Comparison of ENCODE assay signal across 8 cellular contexts in the genomic region with DNA sequence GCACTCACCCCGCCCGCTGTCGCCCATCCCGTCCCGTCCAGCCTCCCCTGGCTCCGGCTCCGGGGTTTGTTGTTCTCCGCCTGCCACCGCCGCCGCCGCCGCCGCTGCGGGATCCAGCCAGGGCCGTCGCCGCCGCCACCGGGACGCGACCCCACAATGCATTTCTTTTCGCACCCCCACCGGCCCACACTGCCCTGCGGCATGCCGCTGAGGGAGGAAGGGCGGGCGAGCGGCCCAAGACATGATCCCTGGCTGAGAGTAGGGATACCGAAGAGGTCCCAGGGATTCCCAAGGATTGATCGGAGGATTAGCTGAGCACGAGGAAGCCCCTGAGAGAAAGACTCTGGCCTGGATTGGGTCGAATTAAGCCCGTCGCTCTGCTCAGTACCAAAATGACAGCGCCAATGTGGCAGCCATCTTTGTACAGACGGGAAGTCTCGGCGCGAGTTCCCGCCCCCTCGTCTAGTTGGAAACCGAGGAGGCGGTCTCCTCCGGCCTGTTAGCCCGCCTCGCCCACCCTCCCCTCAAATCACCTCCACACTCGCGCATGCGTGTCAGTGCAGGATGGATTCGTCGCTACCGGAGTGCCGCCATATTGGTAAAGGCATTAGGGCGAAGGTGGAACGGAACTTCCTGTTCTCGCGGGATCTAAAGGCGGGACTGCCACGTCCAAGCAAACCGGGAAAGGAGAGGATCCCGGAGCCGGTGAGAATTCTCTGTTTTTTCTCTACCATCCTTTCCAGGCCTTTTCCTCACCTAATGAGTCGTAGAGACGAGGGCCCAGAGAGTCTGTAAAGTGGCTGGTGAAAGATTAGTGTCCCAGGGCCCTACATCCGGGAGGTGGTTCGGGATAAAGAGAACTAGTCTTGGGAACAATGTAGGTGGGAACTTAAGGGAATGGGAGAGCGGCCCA. TPM values are rescaled to one million over a fixed set of nuclear protein-coding genes. Genes with fewer than 3 reads are reported as not detected.
DNase-seq lines count a peak whose midpoint lies in the region; ATAC-seq and TF ChIP-seq lines count a peak whose summit lies in the region.

TSS of gene RXRB (minus strand) at position 432 of the 913 bp plus-strand sequence. CDS start at position 243, 189 bp downstream.
TSS of gene SLC39A7 (plus strand) at position 634 of the 913 bp plus-strand sequence. CDS start 379 bp downstream, outside the sequence.

- no peak for TF ChIP-seq CTCF in fibroblast of lung (conservative IDR thresholded peaks at IDR 0.05 in 1 of 2, IDR thresholded peaks at IDR 0.05 in 1 of 2; ENCODE audit: low read depth in 1 of 2, low read length in 2 of 2)

- intact Hi-C loops in activated T-helper 2 cell treated with anti-CD3 and anti-CD28 coated beads, Interferon-gamma antibody, Interleukin-2, Interleukin-4, amounts not matched to agents 10 μg/mL and 5 μg/mL and 100 μg/mL, durations not matched to agents 14 hours and 24 hours and 36 hours (cut with micrococcal nuclease): loop anchor here (1.0 to 10.0 kb wide), 6 partner anchors 70 to 1008 kb away; partner anchors contain the start of genes GPSM3, PBX2, PHF1 and PSMB8
- intact Hi-C loops in naive thymus-derived CD4-positive, alpha-beta T cell (cut with micrococcal nuclease): loop anchor here (1.0 to 10.0 kb wide), 25 partner anchors 8 to 1996 kb away; partner anchors contain the start of genes KIFC1 (in 2 of the 2), PFDN6 (in 2 of the 2), RING1 (in 2 of the 2) and VPS52 (in 2 of the 2)

- peak; percentile 85 for ATAC-seq in naive thymus-derived CD4-positive, alpha-beta T cell
- peak; percentile 87 for ATAC-seq in stimulated activated memory B cell treated with anti-CD40 and anti-IgM and Interleukin-4, amounts not matched to agents 10 μg/mL and 1 μg/mL and 100 μg/mL, for 72 hours

- H2AFZ ChIP-seq in fibroblast of lung (ENCODE audit: low read length): peak within 1 kb of the TSS; percentile 93

- peak within 1 kb of the TSS; percentile 98 for H3K9ac ChIP-seq in fibroblast of lung (ENCODE audit: insufficient read depth, low read length)

- H3K4me1 ChIP-seq in fibroblast of lung (ENCODE audit: control insufficient read depth, extremely low read depth, insufficient read depth, low read length): peaks cover 30% of the 10 kb centered on the region
- H3K4me1 ChIP-seq in naive thymus-derived CD4-positive, alpha-beta T cell (ENCODE audit: control insufficient read depth in 2 of 2, insufficient read depth in 2 of 2, low read length in 2 of 2): peaks cover 32 to 37% of the 10 kb centered on the region in 2 donors

- peaks cover 52% of the 10 kb centered on the region for H3K79me2 ChIP-seq in fibroblast of lung (ENCODE audit: control insufficient read depth, insufficient read depth, low read length)

- H3K9me3 ChIP-seq in fibroblast of lung (ENCODE audit: control insufficient read depth, insufficient read depth, low read depth, low read length): no peaks in the 10 kb centered on the region
- H3K9me3 ChIP-seq in naive thymus-derived CD4-positive, alpha-beta T cell (ENCODE audit: control insufficient read depth in 2 of 3, low read length in 3 of 3): no peaks in the 10 kb centered on the region

- H3K27me3 Mint-ChIP-seq in activated T-helper 2 cell treated with anti-CD3 and anti-CD28 coated beads, Interferon-gamma antibody, Interleukin-2, Interleukin-4, amounts not matched to agents 10 μg/mL and 5 μg/mL and 100 μg/mL, durations not matched to agents 14 hours and 24 hours and 36 hours (ENCODE audit: low read depth): no peaks in the 10 kb centered on the region
- H3K27me3 Mint-ChIP-seq in naive thymus-derived CD4-positive, alpha-beta T cell: no peaks in the 10 kb centered on the region
- no peaks in the 10 kb centered on the region for H3K27me3 Mint-ChIP-seq in stimulated activated memory B cell treated with anti-CD40 and anti-IgM and Interleukin-4, amounts not matched to agents 10 μg/mL and 1 μg/mL and 100 μg/mL, for 72 hours

- peaks cover 51% of the 10 kb centered on the region for H3K4me1 Mint-ChIP-seq in activated T-helper 2 cell treated with anti-CD3 and anti-CD28 coated beads, Interferon-gamma antibody, Interleukin-2, Interleukin-4, amounts not matched to agents 10 μg/mL and 5 μg/mL and 100 μg/mL, durations not matched to agents 14 hours and 24 hours and 36 hours (ENCODE audit: low read depth)
- peaks cover 62 to 84% (median 73%) of the 10 kb centered on the region in 7 donors for H3K4me1 Mint-ChIP-seq in naive thymus-derived CD4-positive, alpha-beta T cell
- peaks cover 81% of the 10 kb centered on the region for H3K4me1 Mint-ChIP-seq in stimulated activated memory B cell treated with anti-CD40 and anti-IgM and Interleukin-4, amounts not matched to agents 10 μg/mL and 1 μg/mL and 100 μg/mL, for 72 hours

- DNase-seq in DMS79 treated with DMSO at 0.1 percent for 48 hours (lab: John Stamatoyannopoulos, UW): peak; percentile 95
- peak; percentile 99 for DNase-seq in H4 (ENCODE audit: low spot score)
- peak; percentile 100 for DNase-seq in M059J (ENCODE audit: low read depth)
- peak; percentile 97 for DNase-seq in activated T-helper 2 cell treated with anti-CD3 and anti-CD28 coated beads, Interferon-gamma antibody, Interleukin-2, Interleukin-4, amounts not matched to agents 10 μg/mL and 5 μg/mL and 100 μg/mL, durations not matched to agents 14 hours and 24 hours and 36 hours (ENCODE audit: low spot score)
- DNase-seq in fibroblast of lung (ENCODE audit: low read depth in 2 of 2): peak; percentile 97 to 99
- DNase-seq in naive thymus-derived CD4-positive, alpha-beta T cell: peak; percentile 88 to 99 (median 97)

- peak within 1 kb of the TSS; percentile 100 for H3K4me3 Mint-ChIP-seq in activated T-helper 2 cell treated with anti-CD3 and anti-CD28 coated beads, Interferon-gamma antibody, Interleukin-2, Interleukin-4, amounts not matched to agents 10 μg/mL and 5 μg/mL and 100 μg/mL, durations not matched to agents 14 hours and 24 hours and 36 hours (ENCODE audit: low read depth)
- H3K4me3 Mint-ChIP-seq in naive thymus-derived CD4-positive, alpha-beta T cell: peak within 1 kb of the TSS; percentile 95 to 100 (median 99)
- peak within 1 kb of the TSS; percentile 92 for H3K4me3 Mint-ChIP-seq in stimulated activated memory B cell treated with anti-CD40 and anti-IgM and Interleukin-4, amounts not matched to agents 10 μg/mL and 1 μg/mL and 100 μg/mL, for 72 hours

- CTCF ChIA-PET in naive thymus-derived CD4-positive, alpha-beta T cell (lab: Charles Lee): interaction anchor here (0.6 to 4.6 kb wide), 2 partner anchors 39 to 48 kb away, joined by 3 to 31 read pairs; no protein-coding TSS in a partner anchor

- peaks cover 59% of the 10 kb centered on the region for H3K36me3 Mint-ChIP-seq in activated T-helper 2 cell treated with anti-CD3 and anti-CD28 coated beads, Interferon-gamma antibody, Interleukin-2, Interleukin-4, amounts not matched to agents 10 μg/mL and 5 μg/mL and 100 μg/mL, durations not matched to agents 14 hours and 24 hours and 36 hours (ENCODE audit: low read depth)
- H3K36me3 Mint-ChIP-seq in naive thymus-derived CD4-positive, alpha-beta T cell: peaks cover 16 to 43% (median 19%) of the 10 kb centered on the region in 5 donors
- peaks cover 44% of the 10 kb centered on the region for H3K36me3 Mint-ChIP-seq in stimulated activated memory B cell treated with anti-CD40 and anti-IgM and Interleukin-4, amounts not matched to agents 10 μg/mL and 1 μg/mL and 100 μg/mL, for 72 hours

- H3K36me3 ChIP-seq in fibroblast of lung (ENCODE audit: control insufficient read depth, insufficient read depth, low read length): peaks cover 24% of the 10 kb centered on the region
- H3K36me3 ChIP-seq in naive thymus-derived CD4-positive, alpha-beta T cell (ENCODE audit: control insufficient read depth in 2 of 3, insufficient read depth in 3 of 3, low read length in 3 of 3): peaks cover 4 to 56% (median 15%) of the 10 kb centered on the region in 3 experiments

- H4K20me1 ChIP-seq in fibroblast of lung (ENCODE audit: control insufficient read depth, extremely low read depth, insufficient read depth, low read length): no peaks in the 10 kb centered on the region

- H3K27ac Mint-ChIP-seq in activated T-helper 2 cell treated with anti-CD3 and anti-CD28 coated beads, Interferon-gamma antibody, Interleukin-2, Interleukin-4, amounts not matched to agents 10 μg/mL and 5 μg/mL and 100 μg/mL, durations not matched to agents 14 hours and 24 hours and 36 hours: peak within 1 kb of the TSS; percentile 98
- peak within 1 kb of the TSS; percentile 97 to 99 (median 99) for H3K27ac Mint-ChIP-seq in naive thymus-derived CD4-positive, alpha-beta T cell
- H3K27ac Mint-ChIP-seq in stimulated activated memory B cell treated with anti-CD40 and anti-IgM and Interleukin-4, amounts not matched to agents 10 μg/mL and 1 μg/mL and 100 μg/mL, for 72 hours: peak within 1 kb of the TSS; percentile 95

- H3K4me2 ChIP-seq in fibroblast of lung (ENCODE audit: extremely low read depth, insufficient read depth, low read length): peak within 1 kb of the TSS; percentile 99

- POLR2A ChIA-PET in naive thymus-derived CD4-positive, alpha-beta T cell (lab: Charles Lee): interaction anchor here (0.9 to 2.2 kb wide), 5 partner anchors 8 to 50 kb away, joined by 3 to 13 read pairs (median 8); partner anchors contain the start of gene RING1

- H3K4me3 ChIP-seq in fibroblast of lung (replicated peaks in 1 of 4; ENCODE audit: control extremely low read depth in 1 of 4, insufficient read depth in 1 of 4, low read depth in 3 of 4, low read length in 4 of 4): peak within 1 kb of the TSS; percentile 67 to 97 (median 96)
- H3K4me3 ChIP-seq in naive thymus-derived CD4-positive, alpha-beta T cell (ENCODE audit: low read length): peak within 1 kb of the TSS; percentile 89

- no peaks in the 10 kb centered on the region for H3K27me3 ChIP-seq in fibroblast of lung (ENCODE audit: control insufficient read depth, insufficient read depth, low read length)
- no peaks in the 10 kb centered on the region for H3K27me3 ChIP-seq in naive thymus-derived CD4-positive, alpha-beta T cell (ENCODE audit: control insufficient read depth in 2 of 2, insufficient read depth in 2 of 2, low read length in 2 of 2)

- TF ChIP-seq POLR2A in Raji (IDR thresholded peaks at IDR 0.05; ENCODE audit: insufficient read depth, low read depth, low read length): peak; percentile 76

- H3K9me3 Mint-ChIP-seq in activated T-helper 2 cell treated with anti-CD3 and anti-CD28 coated beads, Interferon-gamma antibody, Interleukin-2, Interleukin-4, amounts not matched to agents 10 μg/mL and 5 μg/mL and 100 μg/mL, durations not matched to agents 14 hours and 24 hours and 36 hours: no peaks in the 10 kb centered on the region
- peaks cover 0 to under 1% (median 0%) of the 10 kb centered on the region in 11 donors for H3K9me3 Mint-ChIP-seq in naive thymus-derived CD4-positive, alpha-beta T cell
- H3K9me3 Mint-ChIP-seq in stimulated activated memory B cell treated with anti-CD40 and anti-IgM and Interleukin-4, amounts not matched to agents 10 μg/mL and 1 μg/mL and 100 μg/mL, for 72 hours: no peaks in the 10 kb centered on the region

- peak within 1 kb of the TSS; percentile 94 for H3K27ac ChIP-seq in fibroblast of lung (ENCODE audit: insufficient read depth, low read length)
- peak within 1 kb of the TSS; percentile 96 for H3K27ac ChIP-seq in naive thymus-derived CD4-positive, alpha-beta T cell (ENCODE audit: low read depth, low read length)

RNA-seq across cellular contexts. Expression of gene RXRB, which starts in this region (rescaled TPM):
- 7.8 and 8.3 TPM in 2 replicates for total RNA-seq in H4 (2014; rRNA removed; shearing (Covaris generic))
- total RNA-seq in M059J (2014; rRNA removed; shearing (Covaris generic)): 18.4 and 28.7 TPM in 2 replicates
- 47.8 and 50.0 TPM in 2 replicates for total RNA-seq in activated T-helper 2 cell treated with anti-CD3 and anti-CD28 coated beads, Interferon-gamma antibody, Interleukin-2, Interleukin-4, amounts not matched to agents 10 μg/mL and 5 μg/mL and 100 μg/mL, durations not matched to agents 14 hours and 24 hours and 36 hours
- total RNA-seq in fibroblast of lung: 20.0 and 25.9 TPM in 2 replicates
- 33.1 and 34.0 TPM in 2 replicates for polyA plus RNA-seq in fibroblast of lung
- polyA plus RNA-seq in fibroblast of lung (2012): 28.7 and 29.7 TPM in 2 replicates
- polyA minus RNA-seq in fibroblast of lung (ENCODE audit: low replicate concordance): 44.5 and 46.2 TPM in 2 replicates
- total RNA-seq in naive thymus-derived CD4-positive, alpha-beta T cell: 100 to 1,000 TPM in 1 of 5 experiments, 10 to 100 TPM in 4; 50.3 to 103 (median 76.2) TPM
- 1 to 10 TPM; 7.6 to 9.4 TPM for polyA plus RNA-seq in naive thymus-derived CD4-positive, alpha-beta T cell

RNA-seq across cellular contexts. Expression of gene SLC39A7, which starts in this region (rescaled TPM):
- total RNA-seq in H4 (2014; rRNA removed; shearing (Covaris generic)): 64.8 and 69.5 TPM in 2 replicates
- 140 and 234 TPM in 2 replicates for total RNA-seq in M059J (2014; rRNA removed; shearing (Covaris generic))
- total RNA-seq in activated T-helper 2 cell treated with anti-CD3 and anti-CD28 coated beads, Interferon-gamma antibody, Interleukin-2, Interleukin-4, amounts not matched to agents 10 μg/mL and 5 μg/mL and 100 μg/mL, durations not matched to agents 14 hours and 24 hours and 36 hours: 63.8 and 69.6 TPM in 2 replicates
- 89.9 and 112 TPM in 2 replicates for total RNA-seq in fibroblast of lung
- 121 and 160 TPM in 2 replicates for polyA plus RNA-seq in fibroblast of lung
- polyA plus RNA-seq in fibroblast of lung (2012): 192 and 237 TPM in 2 replicates
- 193 and 277 TPM in 2 replicates for polyA minus RNA-seq in fibroblast of lung (ENCODE audit: low replicate concordance)
- 10 to 100 TPM; 19.1 to 51.9 (median 27.9) TPM for total RNA-seq in naive thymus-derived CD4-positive, alpha-beta T cell
- 10 to 100 TPM; 23.3 to 24.8 TPM for polyA plus RNA-seq in naive thymus-derived CD4-positive, alpha-beta T cell

Comparison
In these comparisons a context has a peak if more than half of its experiments do, and no peak if none do; other contexts are left out.
1. Peak in every context shown above with its lines: DNase-seq, ATAC-seq, H3K4me3 ChIP-seq and H3K27ac ChIP-seq.